ENCODE assay signal across 21 cellular contexts in genomic region chr5:35538198-35538931, GRCh38.
"Had no signal": no experiment of that assay in that cellular context is flagged by ENCODE, and none has a peak within 500 bp of the region (broad histone marks: within the 10 kb centered on the region; RNA-seq: fewer than 3 reads in every experiment).

No MANE protein-coding gene starts in this region.

- H3K79me2 ChIP-seq: hepatocyte had no signal

- DNase-seq: activated CD4-positive, alpha-beta T cell treated with anti-CD3 and anti-CD28 coated beads for 36 hours; activated CD4-positive, CD25-positive, alpha-beta regulatory T cell; activated CD8-positive, alpha-beta memory T cell treated with anti-CD3 and anti-CD28 coated beads, Interleukin-2, amount 10 ng/mL, durations not matched to agents 7 days and 5 days; activated CD8-positive, alpha-beta T cell treated with anti-CD3 and anti-CD28 coated beads, Interleukin-2, amount 10 ng/mL, durations not matched to agents 7 days and 5 days; activated naive CD4-positive, alpha-beta T cell; activated T-cell treated with anti-CD3 and anti-CD28 coated beads, Interleukin-2, amount 50 U/mL, for 48 hours; cortex of kidney; effector memory CD8-positive, alpha-beta T cell; islet precursor cell; left cardiac atrium; mammary epithelial cell; posterior cingulate gyrus; right cardiac atrium; spleen; stimulated activated naive CD4-positive, alpha-beta T cell had no signal

- H2AFZ ChIP-seq: hepatocyte had no signal

- H3K9me3 ChIP-seq: ascending aorta, suprapubic skin, tibial nerve had no signal

- H3K4me3 ChIP-seq: ascending aorta, gastroesophageal sphincter, hepatocyte, spleen, suprapubic skin, tibial nerve had no signal

- H3K27me3 ChIP-seq: ascending aorta, gastroesophageal sphincter, hepatocyte, spleen, suprapubic skin, tibial nerve had no signal

- ATAC-seq: activated CD4-positive, alpha-beta T cell treated with anti-CD3 and anti-CD28 coated beads for 36 hours; activated CD8-positive, alpha-beta memory T cell treated with anti-CD3 and anti-CD28 coated beads, Interleukin-2, amount 10 ng/mL, durations not matched to agents 7 days and 5 days; activated CD8-positive, alpha-beta T cell treated with anti-CD3 and anti-CD28 coated beads, Interleukin-2, amount 10 ng/mL, durations not matched to agents 7 days and 5 days; activated naive CD4-positive, alpha-beta T cell treated with anti-CD3 and anti-CD28 coated beads, Interleukin-2, amount 50 U/mL, for 72 hours; effector memory CD8-positive, alpha-beta T cell; gastroesophageal sphincter; left cardiac atrium; right cardiac atrium had no signal

- H3K4me1 ChIP-seq: ascending aorta, gastroesophageal sphincter, spleen, tibial nerve had no signal

- H3K27ac ChIP-seq: ascending aorta, gastroesophageal sphincter, hepatocyte, spleen, suprapubic skin, tibial nerve had no signal

- H3K4me2 ChIP-seq: hepatocyte had no signal

- H3K36me3 ChIP-seq: ascending aorta, gastroesophageal sphincter, spleen, suprapubic skin, tibial nerve had no signal
